In the genomic region with DNA sequence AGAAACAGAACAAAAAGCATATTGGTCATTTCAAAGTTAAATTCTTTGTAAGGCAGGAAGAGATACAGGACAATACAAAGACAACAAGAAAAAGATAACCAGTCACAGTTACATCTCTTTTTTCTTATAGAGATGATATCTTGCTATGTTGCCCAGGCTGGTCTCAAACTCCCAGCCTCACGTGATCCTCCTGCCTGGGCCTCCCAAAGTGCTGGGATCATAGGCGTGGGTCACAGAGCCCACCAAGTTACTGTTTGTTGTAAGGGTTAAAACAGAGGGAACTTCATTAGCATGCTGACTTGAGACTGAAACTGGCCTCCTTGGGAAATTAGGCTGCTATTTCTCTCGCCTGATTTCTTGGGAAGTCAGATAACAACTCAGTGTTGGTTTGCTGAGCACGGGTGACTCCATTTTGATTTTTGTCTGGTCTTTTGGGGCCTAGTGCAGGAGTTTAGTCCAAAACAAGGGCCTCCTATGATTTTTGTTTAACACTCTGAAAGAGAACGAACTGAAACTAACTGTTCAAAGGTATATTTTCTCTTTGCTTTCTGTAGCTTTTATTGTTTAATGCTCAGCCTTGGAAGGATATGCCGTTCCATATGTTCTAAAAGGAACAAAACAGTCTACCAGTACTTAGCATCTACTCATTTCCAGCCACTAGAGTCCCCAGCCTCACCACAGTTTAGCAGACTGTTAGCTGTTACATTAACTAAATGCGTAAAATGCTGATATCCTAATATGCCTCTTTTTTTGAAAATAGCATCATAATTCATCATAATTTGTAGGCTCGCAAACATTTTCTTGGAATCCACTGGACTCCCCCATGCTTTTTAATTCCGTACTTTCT, we compare ENCODE assay signal across 1 cellular context.
TF ChIP-seq lines count a peak whose summit lies in the region.

No MANE protein-coding gene starts in this region.

TF ChIP-seq in IMR-90, 13 proteins besides CTCF, POLR2A, EP300 and RAD21:
- TF ChIP-seq, protein P1, sequence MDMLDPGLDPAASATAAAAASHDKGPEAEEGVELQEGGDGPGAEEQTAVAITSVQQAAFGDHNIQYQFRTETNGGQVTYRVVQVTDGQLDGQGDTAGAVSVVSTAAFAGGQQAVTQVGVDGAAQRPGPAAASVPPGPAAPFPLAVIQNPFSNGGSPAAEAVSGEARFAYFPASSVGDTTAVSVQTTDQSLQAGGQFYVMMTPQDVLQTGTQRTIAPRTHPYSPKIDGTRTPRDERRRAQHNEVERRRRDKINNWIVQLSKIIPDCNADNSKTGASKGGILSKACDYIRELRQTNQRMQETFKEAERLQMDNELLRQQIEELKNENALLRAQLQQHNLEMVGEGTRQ (IDR thresholded peaks at IDR 0.05; ENCODE audit: low read depth, low read length): no peak
- TF ChIP-seq MAZ (IDR thresholded peaks at IDR 0.05; ENCODE audit: borderline replicate concordance, low read depth, low read length) (no peak), SMC3 (IDR thresholded peaks at IDR 0.05; ENCODE audit: low read depth, low read length) (no peak), BHLHE40 (IDR thresholded peaks at IDR 0.05; ENCODE audit: low read depth, low read length) (no peak), NFE2L2 (IDR thresholded peaks at IDR 0.05; ENCODE audit: low read depth, low read length) (no peak), MAFK (IDR thresholded peaks at IDR 0.05; ENCODE audit: low read depth, low read length) (no peak), MXI1 (IDR thresholded peaks at IDR 0.05; ENCODE audit: borderline replicate concordance, low read depth, low read length) (no peak), RCOR1 (IDR thresholded peaks at IDR 0.05; ENCODE audit: insufficient replicate concordance, low read length) (no peak)
- TF ChIP-seq, protein P2, sequence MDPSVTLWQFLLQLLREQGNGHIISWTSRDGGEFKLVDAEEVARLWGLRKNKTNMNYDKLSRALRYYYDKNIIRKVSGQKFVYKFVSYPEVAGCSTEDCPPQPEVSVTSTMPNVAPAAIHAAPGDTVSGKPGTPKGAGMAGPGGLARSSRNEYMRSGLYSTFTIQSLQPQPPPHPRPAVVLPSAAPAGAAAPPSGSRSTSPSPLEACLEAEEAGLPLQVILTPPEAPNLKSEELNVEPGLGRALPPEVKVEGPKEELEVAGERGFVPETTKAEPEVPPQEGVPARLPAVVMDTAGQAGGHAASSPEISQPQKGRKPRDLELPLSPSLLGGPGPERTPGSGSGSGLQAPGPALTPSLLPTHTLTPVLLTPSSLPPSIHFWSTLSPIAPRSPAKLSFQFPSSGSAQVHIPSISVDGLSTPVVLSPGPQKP (IDR thresholded peaks at IDR 0.05; ENCODE audit: borderline replicate concordance, low read depth, low read length): no peak
